In genomic region chr12:110869803-110870202, GRCh38 we compare ENCODE assay signal across 41 cellular contexts. TPM values are rescaled to one million over a fixed set of nuclear protein-coding genes. Genes with fewer than 3 reads are reported as not detected.
"Had no signal": no experiment of that assay in that cellular context is flagged by ENCODE, and none has a peak within 500 bp of the region (broad histone marks: within the 10 kb centered on the region; RNA-seq: fewer than 3 reads in every experiment).

No MANE protein-coding gene starts in this region.

- H3K4me1 Mint-ChIP-seq: activated naive CD4-positive, alpha-beta T cell treated with anti-CD3 and anti-CD28 coated beads, Interleukin-2, amount 10 ng/mL, durations not matched to agents 7 days and 5 days; activated naive CD4-positive, alpha-beta T cell treated with anti-CD3 and anti-CD28 coated beads, Interleukin-2, amount 50 U/mL, for 24 hours; activated naive CD8-positive, alpha-beta T cell treated with anti-CD3 and anti-CD28 coated beads for 36 hours; activated naive CD8-positive, alpha-beta T cell treated with anti-CD3 and anti-CD28 coated beads, Interleukin-2, amount 10 ng/mL, durations not matched to agents 7 days and 5 days; activated naive CD8-positive, alpha-beta T cell treated with anti-CD3 and anti-CD28 coated beads, Interleukin-2, amount 50 U/mL, for 24 hours; activated T-helper 17 cell treated with anti-CD3 and anti-CD28 coated beads, Interleukin-2, amount 50 U/mL, for 72 hours; brain; central memory CD8-positive, alpha-beta T cell had no signal

- H3K27me3 ChIP-seq: adrenal gland, ascending aorta, body of pancreas, brain microvascular endothelial cell, breast epithelium, cardiac muscle cell had no signal

- H3K27ac ChIP-seq: ascending aorta, body of pancreas, brain microvascular endothelial cell, breast epithelium, cardiac muscle cell had no signal

- H3K4me1 ChIP-seq: adrenal gland, ascending aorta, body of pancreas, breast epithelium had no signal

- H3K4me3 ChIP-seq: adrenal gland, ascending aorta, body of pancreas, breast epithelium, cardiac muscle cell had no signal

- DNase-seq: activated effector memory CD4-positive, alpha-beta T cell treated with anti-CD3 and anti-CD28 coated beads, Interleukin-2, amount 50 U/mL, for 16 hours; activated effector memory CD4-positive, alpha-beta T cell treated with Interleukin-2 at 50 U/mL for 16 hours; activated gamma-delta T cell; activated gamma-delta T cell treated with Interleukin-2 at 50 U/mL for 16 hours; activated naive CD4-positive, alpha-beta T cell; activated naive CD4-positive, alpha-beta T cell treated with anti-CD3 and anti-CD28 coated beads for 36 hours; activated naive CD4-positive, alpha-beta T cell treated with anti-CD3 and anti-CD28 coated beads, Interleukin-2, amount 10 ng/mL, durations not matched to agents 7 days and 5 days; activated naive CD4-positive, alpha-beta T cell treated with anti-CD3 and anti-CD28 coated beads, Interleukin-2, amount 50 U/mL, for 16 hours; activated naive CD4-positive, alpha-beta T cell treated with Interleukin-2 at 50 U/mL for 16 hours; activated naive CD8-positive, alpha-beta T cell treated with anti-CD3 and anti-CD28 coated beads for 36 hours; activated naive CD8-positive, alpha-beta T cell treated with anti-CD3 and anti-CD28 coated beads, Interleukin-2, amount 10 ng/mL, durations not matched to agents 7 days and 5 days; activated naive CD8-positive, alpha-beta T cell treated with anti-CD3 and anti-CD28 coated beads, Interleukin-2, amount 50 U/mL, for 24 hours; activated T-cell treated with anti-CD3 and anti-CD28 coated beads, Interleukin-2, amount 50 U/mL, for 24 hours; activated T-cell treated with anti-CD3 and anti-CD28 coated beads, Interleukin-2, amount 50 U/mL, for 4 hours; activated T-cell treated with anti-CD3 and anti-CD28 coated beads, Interleukin-2, amount 50 U/mL, for 48 hours; activated T-cell treated with anti-CD3 and anti-CD28 coated beads, Interleukin-2, amount 50 U/mL, for 72 hours; adrenal gland; amniotic stem cell; aorta; body of pancreas; brain microvascular endothelial cell; caudate nucleus; central memory CD4-positive, alpha-beta T cell; cerebellar nuclear complex had no signal

- H3K36me3 Mint-ChIP-seq: activated naive CD4-positive, alpha-beta T cell treated with anti-CD3 and anti-CD28 coated beads, Interleukin-2, amount 10 ng/mL, durations not matched to agents 7 days and 5 days; activated naive CD4-positive, alpha-beta T cell treated with anti-CD3 and anti-CD28 coated beads, Interleukin-2, amount 50 U/mL, for 24 hours; activated naive CD4-positive, alpha-beta T cell treated with anti-CD3 and anti-CD28 coated beads, Interleukin-2, amount 50 U/mL, for 72 hours; activated naive CD8-positive, alpha-beta T cell; activated naive CD8-positive, alpha-beta T cell treated with anti-CD3 and anti-CD28 coated beads for 36 hours; activated naive CD8-positive, alpha-beta T cell treated with anti-CD3 and anti-CD28 coated beads, Interleukin-2, amount 10 ng/mL, durations not matched to agents 7 days and 5 days; brain had no signal

- H3K27ac Mint-ChIP-seq: activated naive CD4-positive, alpha-beta T cell treated with anti-CD3 and anti-CD28 coated beads for 36 hours; activated naive CD4-positive, alpha-beta T cell treated with anti-CD3 and anti-CD28 coated beads, Interleukin-2, amount 10 ng/mL, durations not matched to agents 7 days and 5 days; activated naive CD4-positive, alpha-beta T cell treated with anti-CD3 and anti-CD28 coated beads, Interleukin-2, amount 50 U/mL, for 24 hours; activated naive CD8-positive, alpha-beta T cell; activated naive CD8-positive, alpha-beta T cell treated with anti-CD3 and anti-CD28 coated beads for 36 hours; activated naive CD8-positive, alpha-beta T cell treated with anti-CD3 and anti-CD28 coated beads, Interleukin-2, amount 10 ng/mL, durations not matched to agents 7 days and 5 days; activated naive CD8-positive, alpha-beta T cell treated with anti-CD3 and anti-CD28 coated beads, Interleukin-2, amount 50 U/mL, for 24 hours; activated T-cell treated with anti-CD3 and anti-CD28 coated beads, Interleukin-2, amount 50 U/mL, for 24 hours; activated T-cell treated with anti-CD3 and anti-CD28 coated beads, Interleukin-2, amount 50 U/mL, for 72 hours; activated T-helper 1 cell treated with anti-CD3 and anti-CD28 coated beads, Interleukin-12 subunit alpha, Interleukin-12 subunit beta, Interleukin-2, Interleukin-4 antibody, amounts not matched to agents 30 ng/mL and 10 ng/mL and 1 ng/mL, durations not matched to agents 14 hours and 24 hours and 36 hours; activated T-helper 17 cell treated with anti-CD3 and anti-CD28 coated beads, Interleukin-2, amount 50 U/mL, for 72 hours; activated T-helper 2 cell treated with anti-CD3 and anti-CD28 coated beads, Interferon-gamma antibody, Interleukin-2, Interleukin-4, amounts not matched to agents 10 μg/mL and 5 μg/mL and 100 μg/mL, durations not matched to agents 14 hours and 24 hours and 36 hours; brain had no signal

- H3K9me3 Mint-ChIP-seq: activated naive CD4-positive, alpha-beta T cell treated with anti-CD3 and anti-CD28 coated beads for 36 hours; activated naive CD4-positive, alpha-beta T cell treated with anti-CD3 and anti-CD28 coated beads, Interleukin-2, amount 10 ng/mL, durations not matched to agents 7 days and 5 days; activated naive CD4-positive, alpha-beta T cell treated with anti-CD3 and anti-CD28 coated beads, Interleukin-2, amount 50 U/mL, for 24 hours; activated naive CD4-positive, alpha-beta T cell treated with anti-CD3 and anti-CD28 coated beads, Interleukin-2, amount 50 U/mL, for 72 hours; activated naive CD8-positive, alpha-beta T cell treated with anti-CD3 and anti-CD28 coated beads for 36 hours; activated naive CD8-positive, alpha-beta T cell treated with anti-CD3 and anti-CD28 coated beads, Interleukin-2, amount 10 ng/mL, durations not matched to agents 7 days and 5 days; activated naive CD8-positive, alpha-beta T cell treated with anti-CD3 and anti-CD28 coated beads, Interleukin-2, amount 50 U/mL, for 24 hours; activated T-cell treated with anti-CD3 and anti-CD28 coated beads, Interleukin-2, amount 50 U/mL, for 24 hours; activated T-cell treated with anti-CD3 and anti-CD28 coated beads, Interleukin-2, amount 50 U/mL, for 4 hours; activated T-cell treated with anti-CD3 and anti-CD28 coated beads, Interleukin-2, amount 50 U/mL, for 72 hours; activated T-helper 1 cell treated with anti-CD3 and anti-CD28 coated beads, Interleukin-12 subunit alpha, Interleukin-12 subunit beta, Interleukin-2, Interleukin-4 antibody, amounts not matched to agents 30 ng/mL and 10 ng/mL and 1 ng/mL, durations not matched to agents 14 hours and 24 hours and 36 hours; activated T-helper 17 cell treated with anti-CD3 and anti-CD28 coated beads, Interleukin-2, amount 50 U/mL, for 72 hours; activated T-helper 2 cell treated with anti-CD3 and anti-CD28 coated beads, Interferon-gamma antibody, Interleukin-2, Interleukin-4, amounts not matched to agents 10 μg/mL and 5 μg/mL and 100 μg/mL, durations not matched to agents 14 hours and 24 hours and 36 hours; central memory CD8-positive, alpha-beta T cell had no signal

- H3K27me3 Mint-ChIP-seq: activated naive CD8-positive, alpha-beta T cell; activated naive CD8-positive, alpha-beta T cell treated with anti-CD3 and anti-CD28 coated beads for 36 hours; activated naive CD8-positive, alpha-beta T cell treated with anti-CD3 and anti-CD28 coated beads, Interleukin-2, amount 50 U/mL, for 24 hours had no signal

- ATAC-seq: activated naive CD4-positive, alpha-beta T cell treated with anti-CD3 and anti-CD28 coated beads, Interleukin-2, amount 50 U/mL, for 72 hours; activated naive CD8-positive, alpha-beta T cell treated with anti-CD3 and anti-CD28 coated beads, Interleukin-2, amount 50 U/mL, for 24 hours; activated T-cell treated with anti-CD3 and anti-CD28 coated beads, Interleukin-2, amount 50 U/mL, for 4 hours; activated T-cell treated with anti-CD3 and anti-CD28 coated beads, Interleukin-2, amount 50 U/mL, for 72 hours; activated T-helper 17 cell treated with anti-CD3 and anti-CD28 coated beads, Interleukin-2, amount 50 U/mL, for 72 hours; body of pancreas had no signal

- H3K4me3 Mint-ChIP-seq: activated naive CD4-positive, alpha-beta T cell treated with anti-CD3 and anti-CD28 coated beads for 36 hours; activated naive CD4-positive, alpha-beta T cell treated with anti-CD3 and anti-CD28 coated beads, Interleukin-2, amount 10 ng/mL, durations not matched to agents 7 days and 5 days; activated naive CD4-positive, alpha-beta T cell treated with anti-CD3 and anti-CD28 coated beads, Interleukin-2, amount 50 U/mL, for 24 hours; activated naive CD8-positive, alpha-beta T cell; activated naive CD8-positive, alpha-beta T cell treated with anti-CD3 and anti-CD28 coated beads for 36 hours; activated naive CD8-positive, alpha-beta T cell treated with anti-CD3 and anti-CD28 coated beads, Interleukin-2, amount 10 ng/mL, durations not matched to agents 7 days and 5 days; activated naive CD8-positive, alpha-beta T cell treated with anti-CD3 and anti-CD28 coated beads, Interleukin-2, amount 50 U/mL, for 24 hours; activated T-cell treated with anti-CD3 and anti-CD28 coated beads, Interleukin-2, amount 50 U/mL, for 24 hours; activated T-cell treated with anti-CD3 and anti-CD28 coated beads, Interleukin-2, amount 50 U/mL, for 4 hours; activated T-cell treated with anti-CD3 and anti-CD28 coated beads, Interleukin-2, amount 50 U/mL, for 72 hours; activated T-helper 1 cell treated with anti-CD3 and anti-CD28 coated beads, Interleukin-12 subunit alpha, Interleukin-12 subunit beta, Interleukin-2, Interleukin-4 antibody, amounts not matched to agents 30 ng/mL and 10 ng/mL and 1 ng/mL, durations not matched to agents 14 hours and 24 hours and 36 hours; activated T-helper 17 cell treated with anti-CD3 and anti-CD28 coated beads, Interleukin-2, amount 50 U/mL, for 72 hours; brain; central memory CD8-positive, alpha-beta T cell had no signal

- H3K9me3 ChIP-seq: adrenal gland, ascending aorta, body of pancreas, breast epithelium had no signal

- H3K36me3 ChIP-seq: adrenal gland, ascending aorta, brain microvascular endothelial cell, breast epithelium, cardiac muscle cell had no signal

RNA-seq across cellular contexts. Expression of gene CCDC63, which starts 23.0 kb away (rescaled TPM):
- total RNA-seq: activated naive CD4-positive, alpha-beta T cell treated with anti-CD3 and anti-CD28 coated beads for 36 hours; activated naive CD4-positive, alpha-beta T cell treated with anti-CD3 and anti-CD28 coated beads, Interleukin-2, amount 50 U/mL, for 72 hours; activated naive CD8-positive, alpha-beta T cell treated with anti-CD3 and anti-CD28 coated beads for 36 hours; activated naive CD8-positive, alpha-beta T cell treated with anti-CD3 and anti-CD28 coated beads, Interleukin-2, amount 10 ng/mL, durations not matched to agents 7 days and 5 days; activated T-cell treated with anti-CD3 and anti-CD28 coated beads, Interleukin-2, amount 50 U/mL, for 4 hours; activated T-helper 1 cell treated with anti-CD3 and anti-CD28 coated beads, Interleukin-12 subunit alpha, Interleukin-12 subunit beta, Interleukin-2, Interleukin-4 antibody, amounts not matched to agents 30 ng/mL and 10 ng/mL and 1 ng/mL, durations not matched to agents 14 hours and 24 hours and 36 hours; activated T-helper 17 cell treated with anti-CD3 and anti-CD28 coated beads, Interleukin-2, amount 50 U/mL, for 72 hours; activated T-helper 2 cell treated with anti-CD3 and anti-CD28 coated beads, Interferon-gamma antibody, Interleukin-2, Interleukin-4, amounts not matched to agents 10 μg/mL and 5 μg/mL and 100 μg/mL, durations not matched to agents 14 hours and 24 hours and 36 hours; adrenal gland; aorta; ascending aorta; body of pancreas; breast epithelium; bronchial epithelial cell; cardiac muscle cell; cardiac septum; cerebellum; chondrocyte had no signal
- polyA plus RNA-seq: adipose tissue, adrenal gland, aorta had no signal

RNA-seq across cellular contexts. Expression of gene MYL2, which starts 50.6 kb away (rescaled TPM):
- total RNA-seq: activated naive CD4-positive, alpha-beta T cell treated with anti-CD3 and anti-CD28 coated beads for 36 hours; activated naive CD4-positive, alpha-beta T cell treated with anti-CD3 and anti-CD28 coated beads, Interleukin-2, amount 50 U/mL, for 72 hours; activated naive CD8-positive, alpha-beta T cell treated with anti-CD3 and anti-CD28 coated beads for 36 hours; activated naive CD8-positive, alpha-beta T cell treated with anti-CD3 and anti-CD28 coated beads, Interleukin-2, amount 10 ng/mL, durations not matched to agents 7 days and 5 days; activated T-cell treated with anti-CD3 and anti-CD28 coated beads, Interleukin-2, amount 50 U/mL, for 4 hours; activated T-cell treated with anti-CD3 and anti-CD28 coated beads, Interleukin-2, amount 50 U/mL, for 72 hours; activated T-helper 1 cell treated with anti-CD3 and anti-CD28 coated beads, Interleukin-12 subunit alpha, Interleukin-12 subunit beta, Interleukin-2, Interleukin-4 antibody, amounts not matched to agents 30 ng/mL and 10 ng/mL and 1 ng/mL, durations not matched to agents 14 hours and 24 hours and 36 hours; activated T-helper 17 cell treated with anti-CD3 and anti-CD28 coated beads, Interleukin-2, amount 50 U/mL, for 72 hours; activated T-helper 2 cell treated with anti-CD3 and anti-CD28 coated beads, Interferon-gamma antibody, Interleukin-2, Interleukin-4, amounts not matched to agents 10 μg/mL and 5 μg/mL and 100 μg/mL, durations not matched to agents 14 hours and 24 hours and 36 hours; ascending aorta; astrocyte; body of pancreas; breast epithelium; bronchial epithelial cell; cerebellum; chondrocyte had no signal
